22 cellular contexts compared by ENCODE assay signal in genomic region chr6:56366112-56366852, GRCh38.
DNase-seq lines count a peak whose midpoint lies in the region; ATAC-seq, FAIRE-seq and TF ChIP-seq lines count a peak whose summit lies in the region.
"Had no signal": no experiment of that assay in that cellular context is flagged by ENCODE, and none has a peak within 500 bp of the region (broad histone marks: within the 10 kb centered on the region; RNA-seq: fewer than 3 reads in every experiment).

No MANE protein-coding gene starts in this region.

- peak overlapping the region; percentile 46 for H4K91ac ChIP-seq in mesenchymal stem cell (ENCODE audit: low read length)

- no peak overlapping the region for H3K27ac Mint-ChIP-seq in GM23338
- H3K27ac Mint-ChIP-seq: CD4-positive, alpha-beta memory T cell had no signal

- H2BK5ac ChIP-seq in mesenchymal stem cell (ENCODE audit: low read depth, low read length, poor library complexity, severe bottlenecking): no peak overlapping the region

- H3K27ac ChIP-seq in GM23338 (ENCODE audit: low read depth) (no peak overlapping the region), mesenchymal stem cell (ENCODE audit: low read length, poor library complexity, severe bottlenecking) (no peak overlapping the region), subcutaneous abdominal adipose tissue (ENCODE audit: low read depth, low read length) (peak overlapping the region; percentile 11), heart left ventricle (peak overlapping the region in 2 of 12 donors; percentile 7 to 32), pancreas (no peak overlapping the region)
- H3K27ac ChIP-seq: A549, BLaER1, GM23248, PC-9, SJCRH30 had no signal

- H3K79me1 ChIP-seq in mesenchymal stem cell (replicated peaks; ENCODE audit: low read length, poor library complexity, severe bottlenecking): no peaks in the 10 kb centered on the region

- intact Hi-C loops in heart left ventricle (cut with DNase I) (loop anchor here in 5 of 10 donors (5.0 to 10.0 kb wide), 5 partner anchors 86 to 489 kb away; no protein-coding TSS in a partner anchor), pancreas (cut with DNase I) (loop anchor here in 2 of 3 donors (5.0 to 10.0 kb wide), 2 partner anchors 186 to 229 kb away; no protein-coding TSS in a partner anchor)

- peak overlapping the region; percentile 23 for H4K8ac ChIP-seq in mesenchymal stem cell (ENCODE audit: low read length)

- 58% methylated on average over 6 of the region's 6 CpGs for WGBS in mesenchymal stem cell
- 70 to 76% (median 72%) methylated on average over 6 of the region's 6 CpGs for WGBS in heart left ventricle, 4 donors
- 71 to 79% methylated on average over 6 of the region's 6 CpGs for WGBS in pancreas, 2 donors

- H3K9me3 ChIP-seq in mesenchymal stem cell (ENCODE audit: control insufficient read depth, low read length) (no peaks in the 10 kb centered on the region), subcutaneous abdominal adipose tissue (ENCODE audit: control insufficient read depth in 5 of 5, low read length in 5 of 5) (no peaks in the 10 kb centered on the region), heart left ventricle (no peaks in the 10 kb centered on the region), pancreas (no peaks in the 10 kb centered on the region)
- H3K9me3 ChIP-seq: A549, BLaER1 had no signal

- H3K27me3 Mint-ChIP-seq in GM23338 (ENCODE audit: insufficient read depth, low read depth, poor library complexity): no peaks in the 10 kb centered on the region

- no peaks in the 10 kb centered on the region for H3F3A ChIP-seq in GM23338 (replicated peaks; ENCODE audit: low read depth)

- no peak overlapping the region for H2AFZ ChIP-seq in GM23338
- no peak overlapping the region for H2AFZ ChIP-seq in mesenchymal stem cell (ENCODE audit: low read depth, low read length)
- H2AFZ ChIP-seq: GM23248, PC-9 had no signal

- H3K14ac ChIP-seq in mesenchymal stem cell (ENCODE audit: low read length in 2 of 2): no peak overlapping the region

- H3K79me2 ChIP-seq in GM23338 (replicated peaks; ENCODE audit: insufficient read depth): no peaks in the 10 kb centered on the region

- no peaks in the 10 kb centered on the region; the same call in 1 of the 2 replicates for H3K4me1 ChIP-seq in GM23338 (ENCODE audit: insufficient read depth)
- H3K4me1 ChIP-seq in mesenchymal stem cell (ENCODE audit: control insufficient read depth, insufficient read depth, low read depth, low read length): peaks cover 3% of the 10 kb centered on the region
- H3K4me1 ChIP-seq in subcutaneous abdominal adipose tissue (ENCODE audit: control insufficient read depth in 5 of 5, insufficient read depth in 5 of 5, low read length in 5 of 5): peaks cover 8 to 68% (median 31%) of the 10 kb centered on the region in 5 donors
- peaks cover 7 to 53% (median 38%) of the 10 kb centered on the region in 12 donors for H3K4me1 ChIP-seq in heart left ventricle
- peaks cover 0 to 28% (median 6%) of the 10 kb centered on the region in 3 donors for H3K4me1 ChIP-seq in pancreas

- peak overlapping the region; percentile 83 for H2AK5ac ChIP-seq in mesenchymal stem cell (ENCODE audit: low read length, severe bottlenecking)

- H3K9me2 ChIP-seq in GM23338 (ENCODE audit: insufficient read depth): 0 out of 2 replicates have a peak, but pooled peaks cover under 1% of the 10 kb centered on the region

- no peak overlapping the region for H3K23ac ChIP-seq in mesenchymal stem cell (ENCODE audit: low read length in 2 of 2)

- DNase-seq in GM23338 (ENCODE audit: low spot score) (no peak), mesenchymal stem cell (no peak), heart left ventricle (no peak), pancreas (no peak)
- DNase-seq: Calu3; CD4-positive, alpha-beta memory T cell; GF-D8; GM23248; HCEC 1CT; Kasumi-1; MM.1S; NCI-H1092; NCI-H1436 treated with DMSO at 0.1 percent for 48 hours; NCI-H2029; NCI-H774; PC-9; SJCRH30 had no signal

- H3K9me3 Mint-ChIP-seq in GM23338: no peaks in the 10 kb centered on the region
- H3K9me3 Mint-ChIP-seq: CD4-positive, alpha-beta memory T cell had no signal

- ATAC-seq in GM23338 (peak; percentile 27; the same call in 2 of the 3 replicates), SK-N-SH treated with all-trans-retinoic acid at 6 μM for 48 hours (no peak), heart left ventricle (no peak), GM18502 (IDR thresholded peaks at IDR 0.05; ENCODE audit: poor library complexity, unreplicated experiment) (no peak), pancreas (no peak)
- ATAC-seq: A549 had no signal

- H3K36me3 ChIP-seq in GM23338 (ENCODE audit: insufficient read depth) (no peaks in the 10 kb centered on the region), mesenchymal stem cell (ENCODE audit: control insufficient read depth in 1 of 2, insufficient read depth in 2 of 2, low read depth in 1 of 2, low read length in 2 of 2) (no peaks in the 10 kb centered on the region), subcutaneous abdominal adipose tissue (ENCODE audit: control insufficient read depth in 5 of 5, insufficient read depth in 5 of 5, low read length in 5 of 5) (no peaks in the 10 kb centered on the region), heart left ventricle (no peaks in the 10 kb centered on the region), pancreas (no peaks in the 10 kb centered on the region)
- H3K36me3 ChIP-seq: BLaER1, SJCRH30 had no signal

- H2BK120ac ChIP-seq in mesenchymal stem cell (ENCODE audit: low read depth, low read length): no peak overlapping the region

- H3K27me3 ChIP-seq in GM23338 (ENCODE audit: insufficient read depth) (no peaks in the 10 kb centered on the region), mesenchymal stem cell (ENCODE audit: control insufficient read depth in 1 of 2, insufficient read depth in 1 of 2, low read length in 2 of 2) (no peaks in the 10 kb centered on the region), subcutaneous abdominal adipose tissue (ENCODE audit: control insufficient read depth in 5 of 5, insufficient read depth in 4 of 5, low read length in 5 of 5) (no peaks in the 10 kb centered on the region), heart left ventricle (no peaks in the 10 kb centered on the region), pancreas (no peaks in the 10 kb centered on the region)
- H3K27me3 ChIP-seq: BLaER1, SJCRH30 had no signal

- H3K4me2 ChIP-seq in GM23338: no peak overlapping the region
- no peak overlapping the region for H3K4me2 ChIP-seq in mesenchymal stem cell (ENCODE audit: low read length, poor library complexity, severe bottlenecking)
- H3K4me2 ChIP-seq: A549, BLaER1 had no signal

- H3K36me3 Mint-ChIP-seq in GM23338 (ENCODE audit: low read depth): no peaks in the 10 kb centered on the region
- H3K36me3 Mint-ChIP-seq: CD4-positive, alpha-beta memory T cell had no signal

- H3K18ac ChIP-seq in mesenchymal stem cell (ENCODE audit: low read depth in 1 of 2, low read length in 2 of 2): peak overlapping the region; percentile 48 to 67

- H3K9ac ChIP-seq in mesenchymal stem cell (ENCODE audit: low read length) (no peak overlapping the region), subcutaneous abdominal adipose tissue (ENCODE audit: low read length in 5 of 5) (peak overlapping the region in 1 of 5 donors; percentile 20)
- H3K9ac ChIP-seq: BLaER1, GM23248 had no signal

- no peak overlapping the region for H3K4me3 Mint-ChIP-seq in GM23338
- H3K4me3 Mint-ChIP-seq: CD4-positive, alpha-beta memory T cell had no signal

- H3K4me3 ChIP-seq in GM23338: no peak overlapping the region
- H3K4me3 ChIP-seq in mesenchymal stem cell (ENCODE audit: insufficient read depth in 1 of 2, low read depth in 1 of 2, low read length in 2 of 2): no peak overlapping the region
- H3K4me3 ChIP-seq in subcutaneous abdominal adipose tissue (ENCODE audit: low read depth in 1 of 5, low read length in 5 of 5): no peak overlapping the region
- no peak overlapping the region for H3K4me3 ChIP-seq in heart left ventricle
- H3K4me3 ChIP-seq in pancreas: no peak overlapping the region
- H3K4me3 ChIP-seq: A549, BLaER1, GM23248, PC-9, SJCRH30 had no signal

- TF ChIP-seq POLR2A in heart left ventricle (IDR thresholded peaks at IDR 0.05): no peak

- H2BK15ac ChIP-seq in mesenchymal stem cell (ENCODE audit: low read depth, poor library complexity, severe bottlenecking): no peak overlapping the region

- no peaks in the 10 kb centered on the region for H4K20me1 ChIP-seq in GM23338 (replicated peaks; ENCODE audit: insufficient read depth)
- H4K20me1 ChIP-seq: BLaER1 had no signal

- no peak overlapping the region for H3K4ac ChIP-seq in mesenchymal stem cell (ENCODE audit: low read depth in 1 of 2, low read length in 2 of 2)

- TF ChIP-seq CTCF in GM23338 (conservative IDR thresholded peaks at IDR 0.05; ENCODE audit: low read depth in 2 of 2) (no peak), heart left ventricle (IDR thresholded peaks at IDR 0.05) (no peak), pancreas (IDR thresholded peaks at IDR 0.05) (no peak)

- H3K4me1 Mint-ChIP-seq in GM23338: peaks cover 6% of the 10 kb centered on the region; the same call in 2 of the 3 replicates

- H2BK12ac ChIP-seq in mesenchymal stem cell (ENCODE audit: low read length in 2 of 2): peak overlapping the region; percentile 31 to 35

- no peak for FAIRE-seq in pancreas (lab: Jason Lieb, UNC)
- FAIRE-seq: A549 had no signal

TF ChIP-seq in GM23338, 12 proteins besides CTCF, POLR2A, EP300 and RAD21 (continues in another document):
- TF ChIP-seq JUNB (IDR thresholded peaks at IDR 0.05; ENCODE audit: unreplicated experiment) (no peak), EZH2 (IDR thresholded peaks at IDR 0.05; ENCODE audit: low read depth, unreplicated experiment) (no peak), STAT1 (IDR thresholded peaks at IDR 0.05; ENCODE audit: unreplicated experiment) (no peak), EZH2phosphoT487 (IDR thresholded peaks at IDR 0.05; ENCODE audit: unreplicated experiment) (no peak)

TF ChIP-seq in SK-N-SH treated with all-trans-retinoic acid at 6 μM for 48 hours, 23 proteins besides CTCF, POLR2A, EP300 and RAD21:
- no peak for TF ChIP-seq ZFP3 (CRISPR knock-in tag; IDR thresholded peaks at IDR 0.05)
- peak; percentile 39; the same call in 1 of the 2 replicates for TF ChIP-seq TOX (CRISPR knock-in tag; IDR thresholded peaks at IDR 0.05; ENCODE audit: borderline replicate concordance)
- no peak for TF ChIP-seq BACH2 (CRISPR knock-in tag; IDR thresholded peaks at IDR 0.05; ENCODE audit: borderline replicate concordance)
TF ChIP-seq in SK-N-SH treated with all-trans-retinoic acid at 6 μM for 48 hours: peak in this region for 1.
